ENCODE assay signal across 19 cellular contexts in genomic region chr10:29791773-29792172, GRCh38.
"Had no signal": no experiment of that assay in that cellular context is flagged by ENCODE, and none has a peak within 500 bp of the region (broad histone marks: within the 10 kb centered on the region; RNA-seq: fewer than 3 reads in every experiment).

No MANE protein-coding gene starts in this region.

- H3K4me3 ChIP-seq: heart right ventricle, pancreas, spleen had no signal

- H3K36me3 ChIP-seq: heart right ventricle, neutrophil, pancreas, spleen had no signal

- DNase-seq: activated CD4-positive, alpha-beta T cell treated with anti-CD3 and anti-CD28 coated beads, Interleukin-2, amount 50 U/mL, for 1 hour; activated CD8-positive, alpha-beta memory T cell treated with anti-CD3 and anti-CD28 coated beads, Interleukin-2, amount 50 U/mL, for 4 hours; activated effector memory CD4-positive, alpha-beta T cell treated with Interleukin-2 at 50 U/mL for 16 hours; activated naive CD4-positive, alpha-beta T cell treated with anti-CD3 and anti-CD28 coated beads, Interleukin-2, amount 10 ng/mL, durations not matched to agents 7 days and 5 days; activated naive CD8-positive, alpha-beta T cell treated with anti-CD3 and anti-CD28 coated beads, Interleukin-2, amount 50 U/mL, for 24 hours; activated T-cell treated with anti-CD3 and anti-CD28 coated beads, Interleukin-2, amount 50 U/mL, for 4 hours; anterior cingulate cortex; cerebellar nuclear complex; cortex of kidney; erythroblast; heart right ventricle; mesendoderm; natural killer cell; pancreas; spleen; stimulated activated naive B cell treated with anti-CD40 and anti-IgM and Interleukin-4, amounts not matched to agents 10 μg/mL and 1 μg/mL and 100 μg/mL, for 72 hours; trophoblast cell had no signal

- H3K9me3 ChIP-seq: neutrophil, pancreas had no signal

- ATAC-seq: activated CD4-positive, CD25-positive, alpha-beta regulatory T cell treated with anti-CD3 and anti-CD28 coated beads, Interleukin-2, amount 50 U/mL, for 24 hours; activated naive CD8-positive, alpha-beta T cell treated with anti-CD3 and anti-CD28 coated beads, Interleukin-2, amount 50 U/mL, for 24 hours; activated T-cell treated with anti-CD3 and anti-CD28 coated beads, Interleukin-2, amount 50 U/mL, for 4 hours; heart right ventricle; pancreas; stimulated activated naive B cell treated with anti-CD40 and anti-IgM and Interleukin-4, amounts not matched to agents 10 μg/mL and 1 μg/mL and 100 μg/mL, for 72 hours had no signal

- H3K27ac ChIP-seq: heart right ventricle, neutrophil, pancreas, spleen had no signal

- H3K4me1 ChIP-seq: pancreas, spleen had no signal

- H3K27me3 ChIP-seq: heart right ventricle, neutrophil, pancreas, spleen had no signal
